Comparison of ENCODE assay signal across 8 cellular contexts in the genomic region with DNA sequence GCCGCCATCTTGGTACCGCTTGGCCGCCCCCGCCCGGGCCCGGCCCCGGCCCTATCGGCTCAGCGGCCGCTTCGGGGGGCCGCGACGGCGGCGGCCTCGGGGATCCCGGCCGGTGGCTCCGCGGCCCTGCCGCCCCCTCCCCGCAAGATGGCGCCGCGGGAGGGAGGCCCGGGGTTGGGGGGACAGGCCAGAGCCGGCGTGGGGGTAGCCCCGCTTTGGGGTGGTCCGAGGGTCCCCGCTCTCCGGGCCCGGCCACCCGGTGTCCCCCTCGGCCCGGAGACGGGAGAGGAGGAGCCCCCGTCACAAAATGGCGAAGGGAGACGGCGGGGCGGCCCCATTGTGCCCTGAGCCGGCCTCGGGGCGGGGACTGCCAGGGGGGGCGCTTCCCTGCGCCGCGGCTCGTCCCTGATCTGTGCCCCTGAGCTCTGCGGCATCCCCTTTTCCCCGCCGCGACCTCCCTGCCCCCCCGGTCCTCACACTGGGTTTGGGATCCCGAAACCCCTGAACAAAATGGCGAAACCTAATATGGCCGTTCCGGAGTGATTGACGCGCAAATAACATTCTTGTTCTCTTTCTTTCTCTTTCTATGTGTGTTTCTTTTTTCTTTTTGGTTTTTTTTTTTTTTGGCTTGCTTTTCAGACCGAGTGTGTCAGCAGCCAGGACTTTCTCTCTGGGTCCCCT. TPM values are rescaled to one million over a fixed set of nuclear protein-coding genes. Genes with fewer than 3 reads are reported as not detected.
DNase-seq lines count a peak whose midpoint lies in the region; ATAC-seq and TF ChIP-seq lines count a peak whose summit lies in the region.

No MANE protein-coding gene starts in this region.

- H3K27ac ChIP-seq in angular gyrus (ENCODE audit: low read depth, low read length) (peak overlapping the region; percentile 84), iPS DF 6.9 (ENCODE audit: low read length) (no peak overlapping the region)

- H3K9me3 ChIP-seq in iPS DF 6.9 (ENCODE audit: control insufficient read depth, insufficient read depth, low read length) (no peaks in the 10 kb centered on the region), skeletal muscle satellite cell (replicated peaks; ENCODE audit: low read length) (no peaks in the 10 kb centered on the region)

- peak overlapping the region; percentile 98 for H3K9ac ChIP-seq in skeletal muscle satellite cell (ENCODE audit: low read depth, low read length)

- ATAC-seq in HG03064 (IDR thresholded peaks at IDR 0.05; ENCODE audit: low read depth, unreplicated experiment) (peak; percentile 6), SK-N-SH treated with all-trans-retinoic acid at 6 μM for 48 hours (peak; percentile 7)

- H3K27me3 ChIP-seq in iPS DF 6.9 (ENCODE audit: control insufficient read depth, insufficient read depth, low read length) (no peaks in the 10 kb centered on the region), skeletal muscle satellite cell (ENCODE audit: control insufficient read depth, insufficient read depth, low read length) (no peaks in the 10 kb centered on the region)

- H3K4me3 ChIP-seq in iPS DF 6.9 (ENCODE audit: low read length), result peak overlapping the region; percentile 92
- peak overlapping the region; percentile 80 for H3K4me3 ChIP-seq in skeletal muscle satellite cell (ENCODE audit: low read length)

- H3K36me3 ChIP-seq in iPS DF 6.9 (ENCODE audit: control insufficient read depth, insufficient read depth, low read length) (peaks cover 2% of the 10 kb centered on the region), skeletal muscle satellite cell (ENCODE audit: insufficient read depth, low read length) (peaks cover 40% of the 10 kb centered on the region)

- H3K4me1 ChIP-seq in iPS DF 6.9 (ENCODE audit: control insufficient read depth, insufficient read depth, low read length) (peaks cover 2% of the 10 kb centered on the region; the same call in 1 of the 2 replicates), skeletal muscle satellite cell (ENCODE audit: control insufficient read depth, insufficient read depth, low read length) (peaks cover 32% of the 10 kb centered on the region)

- no CpG with 5 or more reads among the region's 63 CpGs for WGBS in iPS DF 6.9 (ENCODE audit: insufficient coverage, insufficient read length)

- peak overlapping the region; percentile 88 for H3K4me2 ChIP-seq in skeletal muscle satellite cell (ENCODE audit: low read length)

- DNase-seq in NCI-H82 (lab: John Stamatoyannopoulos, UW) (peak; percentile 58), NCI-H82 treated with DMSO at 0.1 percent for 48 hours (lab: John Stamatoyannopoulos, UW; ENCODE audit: unreplicated experiment) (no peak), iPS DF 6.9 (ENCODE audit: low read depth, low spot score) (no peak), superior temporal gyrus (ENCODE audit: extremely low spot score) (no peak)

TF ChIP-seq in SK-N-SH treated with all-trans-retinoic acid at 6 μM for 48 hours, 23 proteins besides CTCF, POLR2A, EP300 and RAD21:
- no peak for TF ChIP-seq ZNF565 (CRISPR knock-in tag; conservative IDR thresholded peaks at IDR 0.05; ENCODE audit: low read depth)
- TF ChIP-seq ISL1 (CRISPR knock-in tag; IDR thresholded peaks at IDR 0.05), result no peak
- TF ChIP-seq ESRRG (CRISPR knock-in tag; IDR thresholded peaks at IDR 0.05), result no peak
- no peak for TF ChIP-seq CSDC2 (CRISPR knock-in tag; IDR thresholded peaks at IDR 0.05)
- TF ChIP-seq, protein P1, sequence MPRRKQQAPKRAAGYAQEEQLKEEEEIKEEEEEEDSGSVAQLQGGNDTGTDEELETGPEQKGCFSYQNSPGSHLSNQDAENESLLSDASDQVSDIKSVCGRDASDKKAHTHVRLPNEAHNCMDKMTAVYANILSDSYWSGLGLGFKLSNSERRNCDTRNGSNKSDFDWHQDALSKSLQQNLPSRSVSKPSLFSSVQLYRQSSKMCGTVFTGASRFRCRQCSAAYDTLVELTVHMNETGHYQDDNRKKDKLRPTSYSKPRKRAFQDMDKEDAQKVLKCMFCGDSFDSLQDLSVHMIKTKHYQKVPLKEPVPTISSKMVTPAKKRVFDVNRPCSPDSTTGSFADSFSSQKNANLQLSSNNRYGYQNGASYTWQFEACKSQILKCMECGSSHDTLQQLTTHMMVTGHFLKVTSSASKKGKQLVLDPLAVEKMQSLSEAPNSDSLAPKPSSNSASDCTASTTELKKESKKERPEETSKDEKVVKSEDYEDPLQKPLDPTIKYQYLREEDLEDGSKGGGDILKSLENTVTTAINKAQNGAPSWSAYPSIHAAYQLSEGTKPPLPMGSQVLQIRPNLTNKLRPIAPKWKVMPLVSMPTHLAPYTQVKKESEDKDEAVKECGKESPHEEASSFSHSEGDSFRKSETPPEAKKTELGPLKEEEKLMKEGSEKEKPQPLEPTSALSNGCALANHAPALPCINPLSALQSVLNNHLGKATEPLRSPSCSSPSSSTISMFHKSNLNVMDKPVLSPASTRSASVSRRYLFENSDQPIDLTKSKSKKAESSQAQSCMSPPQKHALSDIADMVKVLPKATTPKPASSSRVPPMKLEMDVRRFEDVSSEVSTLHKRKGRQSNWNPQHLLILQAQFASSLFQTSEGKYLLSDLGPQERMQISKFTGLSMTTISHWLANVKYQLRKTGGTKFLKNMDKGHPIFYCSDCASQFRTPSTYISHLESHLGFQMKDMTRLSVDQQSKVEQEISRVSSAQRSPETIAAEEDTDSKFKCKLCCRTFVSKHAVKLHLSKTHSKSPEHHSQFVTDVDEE (CRISPR knock-in tag; IDR thresholded peaks at IDR 0.05), result no peak
- TF ChIP-seq SNAI2 (CRISPR knock-in tag; IDR thresholded peaks at IDR 0.05), result no peak
- no peak for TF ChIP-seq BACH2 (CRISPR knock-in tag; IDR thresholded peaks at IDR 0.05; ENCODE audit: borderline replicate concordance)
- TF ChIP-seq GLIS3 (CRISPR knock-in tag; IDR thresholded peaks at IDR 0.05), result no peak
- TF ChIP-seq ZFP30 (CRISPR knock-in tag; IDR thresholded peaks at IDR 0.05), result no peak
- no peak for TF ChIP-seq TOX (CRISPR knock-in tag; IDR thresholded peaks at IDR 0.05; ENCODE audit: borderline replicate concordance)
- TF ChIP-seq RARB (CRISPR knock-in tag; IDR thresholded peaks at IDR 0.05), result no peak
- TF ChIP-seq ZFP3 (CRISPR knock-in tag; IDR thresholded peaks at IDR 0.05), result no peak
- TF ChIP-seq PPARA (CRISPR knock-in tag; IDR thresholded peaks at IDR 0.05; ENCODE audit: borderline replicate concordance), result no peak
- no peak for TF ChIP-seq ZNF8 (CRISPR knock-in tag; IDR thresholded peaks at IDR 0.05)
- no peak for TF ChIP-seq TCF4 (CRISPR knock-in tag; IDR thresholded peaks at IDR 0.05; ENCODE audit: borderline replicate concordance)
- TF ChIP-seq, protein P2, sequence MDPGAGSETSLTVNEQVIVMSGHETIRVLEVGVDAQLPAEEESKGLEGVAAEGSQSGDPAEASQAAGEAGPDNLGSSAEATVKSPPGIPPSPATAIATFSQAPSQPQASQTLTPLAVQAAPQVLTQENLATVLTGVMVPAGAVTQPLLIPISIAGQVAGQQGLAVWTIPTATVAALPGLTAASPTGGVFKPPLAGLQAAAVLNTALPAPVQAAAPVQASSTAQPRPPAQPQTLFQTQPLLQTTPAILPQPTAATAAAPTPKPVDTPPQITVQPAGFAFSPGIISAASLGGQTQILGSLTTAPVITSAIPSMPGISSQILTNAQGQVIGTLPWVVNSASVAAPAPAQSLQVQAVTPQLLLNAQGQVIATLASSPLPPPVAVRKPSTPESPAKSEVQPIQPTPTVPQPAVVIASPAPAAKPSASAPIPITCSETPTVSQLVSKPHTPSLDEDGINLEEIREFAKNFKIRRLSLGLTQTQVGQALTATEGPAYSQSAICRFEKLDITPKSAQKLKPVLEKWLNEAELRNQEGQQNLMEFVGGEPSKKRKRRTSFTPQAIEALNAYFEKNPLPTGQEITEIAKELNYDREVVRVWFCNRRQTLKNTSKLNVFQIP (CRISPR knock-in tag; IDR thresholded peaks at IDR 0.05; ENCODE audit: borderline replicate concordance, low read depth), result no peak
- TF ChIP-seq, protein P3, sequence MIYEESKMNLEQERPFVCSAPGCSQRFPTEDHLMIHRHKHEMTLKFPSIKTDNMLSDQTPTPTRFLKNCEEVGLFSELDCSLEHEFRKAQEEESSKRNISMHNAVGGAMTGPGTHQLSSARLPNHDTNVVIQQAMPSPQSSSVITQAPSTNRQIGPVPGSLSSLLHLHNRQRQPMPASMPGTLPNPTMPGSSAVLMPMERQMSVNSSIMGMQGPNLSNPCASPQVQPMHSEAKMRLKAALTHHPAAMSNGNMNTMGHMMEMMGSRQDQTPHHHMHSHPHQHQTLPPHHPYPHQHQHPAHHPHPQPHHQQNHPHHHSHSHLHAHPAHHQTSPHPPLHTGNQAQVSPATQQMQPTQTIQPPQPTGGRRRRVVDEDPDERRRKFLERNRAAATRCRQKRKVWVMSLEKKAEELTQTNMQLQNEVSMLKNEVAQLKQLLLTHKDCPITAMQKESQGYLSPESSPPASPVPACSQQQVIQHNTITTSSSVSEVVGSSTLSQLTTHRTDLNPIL (CRISPR knock-in tag; IDR thresholded peaks at IDR 0.05; ENCODE audit: low read depth), result no peak

RNA-seq across cellular contexts. Expression of gene HAPSTR1, which starts 1.0 kb away (rescaled TPM):
- 53.1 and 62.4 TPM in 2 replicates for total RNA-seq in skeletal muscle satellite cell (2012; rRNA removed)
